Comparison of ENCODE assay signal across 21 cellular contexts in the genomic region with DNA sequence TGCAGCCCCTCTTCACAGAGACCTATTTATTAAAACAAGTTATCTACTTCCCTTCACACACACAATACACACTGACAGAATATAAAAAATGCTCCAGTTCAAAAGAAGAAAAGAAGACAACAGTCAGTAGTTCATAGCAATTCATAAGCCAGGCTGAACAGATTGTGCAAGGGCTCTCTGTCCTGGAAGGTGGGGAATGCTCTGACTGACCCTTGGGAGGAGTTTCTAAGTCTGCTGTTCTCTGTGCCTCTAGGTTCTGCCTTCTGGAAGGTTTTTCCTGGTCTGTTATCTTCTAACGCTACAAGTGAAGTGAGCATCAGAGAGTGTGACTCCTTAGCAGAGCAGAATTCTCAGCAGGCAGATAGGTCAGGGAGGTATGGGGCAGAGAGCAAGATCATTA. TPM values are rescaled to one million over a fixed set of nuclear protein-coding genes. Genes with fewer than 3 reads are reported as not detected.
A peak's percentile ranks its signal among the peaks of the same experiment; 100 is the strongest.
DNase-seq lines count a peak whose midpoint lies in the region; ATAC-seq and TF ChIP-seq lines count a peak whose summit lies in the region.
"Had no signal": no experiment of that assay in that cellular context is flagged by ENCODE, and none has a peak within 500 bp of the region (broad histone marks: within the 10 kb centered on the region; RNA-seq: fewer than 3 reads in every experiment).

No MANE protein-coding gene starts in this region.

- CTCF ChIA-PET in IMR-90 (lab: Yijun Ruan, JAX): no interaction called here

- H2AFZ ChIP-seq in IMR-90 (replicated peaks; ENCODE audit: low read length, poor library complexity): no peak overlapping the region

- no peaks in the 10 kb centered on the region for H3K9me3 ChIP-seq in CD4-positive, CD25-positive, alpha-beta regulatory T cell (ENCODE audit: control insufficient read depth in 2 of 2, low read length in 2 of 2)
- no peaks in the 10 kb centered on the region for H3K9me3 ChIP-seq in IMR-90 (ENCODE audit: control insufficient read depth, insufficient read depth, low read length)
- H3K9me3 ChIP-seq: adrenal gland, heart right ventricle had no signal

- POLR2A ChIA-PET in IMR-90 (lab: Charles Lee; ENCODE audit: unreplicated experiment): no interaction called here
- POLR2A ChIA-PET in naive thymus-derived CD8-positive, alpha-beta T cell (lab: Charles Lee): no interaction called here

- H3K36me3 Mint-ChIP-seq in CD4-positive, CD25-positive, alpha-beta regulatory T cell: peaks cover 31% of the 10 kb centered on the region
- H3K36me3 Mint-ChIP-seq in naive thymus-derived CD8-positive, alpha-beta T cell: peaks cover 5 to 49% (median 20%) of the 10 kb centered on the region in 3 donors

- H4K20me1 ChIP-seq in IMR-90 (ENCODE audit: insufficient read depth, low read length): peaks cover 62% of the 10 kb centered on the region

- no peaks in the 10 kb centered on the region for H3K27me3 Mint-ChIP-seq in CD4-positive, CD25-positive, alpha-beta regulatory T cell
- no peaks in the 10 kb centered on the region for H3K27me3 Mint-ChIP-seq in naive thymus-derived CD8-positive, alpha-beta T cell

- no peak overlapping the region for H3K4me3 ChIP-seq in CD4-positive, CD25-positive, alpha-beta regulatory T cell (ENCODE audit: low read depth, low read length)
- H3K4me3 ChIP-seq in IMR-90 (ENCODE audit: insufficient read depth, low read depth, low read length) (no peak overlapping the region), fibroblast of pulmonary artery (replicated peaks; ENCODE audit: low read depth, low read length) (no peak overlapping the region)
- H3K4me3 ChIP-seq: adrenal gland, heart right ventricle had no signal

- H3K27ac Mint-ChIP-seq in CD4-positive, CD25-positive, alpha-beta regulatory T cell: peak overlapping the region in 2 of 3 donors; percentile 71 to 86
- H3K27ac Mint-ChIP-seq in naive thymus-derived CD8-positive, alpha-beta T cell: peak overlapping the region; percentile 7 to 84 (median 35)
- H3K27ac Mint-ChIP-seq: activated T-helper 2 cell treated with anti-CD3 and anti-CD28 coated beads, Interferon-gamma antibody, Interleukin-2, Interleukin-4, amounts not matched to agents 10 μg/mL and 5 μg/mL and 100 μg/mL, durations not matched to agents 14 hours and 24 hours and 36 hours had no signal

- no peak overlapping the region for H3K4ac ChIP-seq in IMR-90 (ENCODE audit: low read depth, low read length)

- no peak overlapping the region for H2AK5ac ChIP-seq in IMR-90 (ENCODE audit: low read depth, low read length)

- WGBS in IMR-90 (ENCODE audit: extremely low coverage in 2 of 2, insufficient read length in 1 of 2), 2 experiments: no CpG with 5 or more reads among the region's 1 CpG

- no peak for DNase-seq in CD4-positive, CD25-positive, alpha-beta regulatory T cell
- DNase-seq in IMR-90 (peak; percentile 11), fibroblast of pulmonary artery (ENCODE audit: low read depth) (peak; percentile 54), NCI-H1436 (lab: John Stamatoyannopoulos, UW) (no peak), DMS153 (lab: John Stamatoyannopoulos, UW) (no peak)
- no peak for DNase-seq in naive thymus-derived CD8-positive, alpha-beta T cell
- DNase-seq: activated CD8-positive, alpha-beta memory T cell treated with anti-CD3 and anti-CD28 coated beads for 24 hours; adrenal gland; cerebellar nuclear complex; effector memory CD4-positive, alpha-beta T cell; GDM1; heart right ventricle; KG1; NCI-H1048; NCI-H2081; NCI-H524; occipital lobe; stimulated activated CD4-positive, alpha-beta T cell treated with anti-CD3 and anti-CD28 coated beads, Interleukin-4, amount 100 ng/mL, for 1 hour; T-helper 1 cell had no signal

- H3K36me3 ChIP-seq in CD4-positive, CD25-positive, alpha-beta regulatory T cell (ENCODE audit: control insufficient read depth, insufficient read depth, low read length): peaks cover 19% of the 10 kb centered on the region
- H3K36me3 ChIP-seq in IMR-90 (ENCODE audit: control insufficient read depth, insufficient read depth, low read length): peaks cover 9% of the 10 kb centered on the region
- H3K36me3 ChIP-seq: adrenal gland had no signal

- peaks cover 18 to 64% of the 10 kb centered on the region in 2 experiments for H3K79me1 ChIP-seq in IMR-90 (ENCODE audit: low read depth in 1 of 2, low read length in 2 of 2)

- no peak overlapping the region for H2BK15ac ChIP-seq in IMR-90 (ENCODE audit: low read depth, low read length)

- H3K27ac ChIP-seq in CD4-positive, CD25-positive, alpha-beta regulatory T cell (ENCODE audit: insufficient read depth, low read length, poor library complexity, severe bottlenecking): no peak overlapping the region
- H3K27ac ChIP-seq in IMR-90 (ENCODE audit: insufficient read depth, low read length): no peak overlapping the region
- H3K27ac ChIP-seq: adrenal gland, heart right ventricle had no signal

- in situ Hi-C loops in IMR-90 (cut with MboI; ENCODE audit: low sequenced_read_pairs): no loop called here

- H4K91ac ChIP-seq in IMR-90 (ENCODE audit: insufficient read depth, low read depth, low read length): no peak overlapping the region

- TF ChIP-seq CTCF in IMR-90 (conservative IDR thresholded peaks at IDR 0.05; ENCODE audit: low read depth, low read length): no peak
- TF ChIP-seq CTCF in fibroblast of pulmonary artery (IDR thresholded peaks at IDR 0.05; ENCODE audit: low read length, missing control alignments): no peak

- no peak for ATAC-seq in CD4-positive, CD25-positive, alpha-beta regulatory T cell (ENCODE audit: low read depth in 2 of 2)
- ATAC-seq in IMR-90 (ENCODE audit: low read depth) (peak; percentile 35; the same call in 1 of the 2 replicates), GM18519 (IDR thresholded peaks at IDR 0.05; ENCODE audit: low FRiP score, unreplicated experiment) (no peak)
- ATAC-seq in naive thymus-derived CD8-positive, alpha-beta T cell: no peak

- H3K56ac ChIP-seq in IMR-90 (ENCODE audit: extremely low read depth, insufficient read depth, low read length): no peak overlapping the region

- H3K4me1 Mint-ChIP-seq in CD4-positive, CD25-positive, alpha-beta regulatory T cell: peaks cover 50 to 70% (median 54%) of the 10 kb centered on the region in 4 donors
- peaks cover 26 to 72% (median 65%) of the 10 kb centered on the region in 4 donors for H3K4me1 Mint-ChIP-seq in naive thymus-derived CD8-positive, alpha-beta T cell

- intact Hi-C loops in IMR-90 (cut with micrococcal nuclease): no loop called here

- no peak overlapping the region for H2BK120ac ChIP-seq in IMR-90 (ENCODE audit: low read depth, low read length)

- no peak overlapping the region for H2BK5ac ChIP-seq in IMR-90 (ENCODE audit: low read depth, low read length, poor library complexity, severe bottlenecking)

- dilution Hi-C loops in IMR-90 (cut with HindIII; ENCODE audit: low sequenced_read_pairs, unreplicated experiment): no loop called here

- no peak overlapping the region for H2AK9ac ChIP-seq in IMR-90 (replicated peaks; ENCODE audit: low read depth, low read length, poor library complexity)

- no peak overlapping the region for H3K18ac ChIP-seq in IMR-90 (ENCODE audit: low read depth, low read length)

- peak overlapping the region in 1 of 4 donors; percentile 5 for H3K4me3 Mint-ChIP-seq in CD4-positive, CD25-positive, alpha-beta regulatory T cell
- H3K4me3 Mint-ChIP-seq in naive thymus-derived CD8-positive, alpha-beta T cell: peak overlapping the region in 6 of 10 donors; percentile 4 to 57 (median 34)

- no peak for TF ChIP-seq RAD21 in IMR-90 (IDR thresholded peaks at IDR 0.05; ENCODE audit: low read length)

- no peaks in the 10 kb centered on the region for H3K27me3 ChIP-seq in CD4-positive, CD25-positive, alpha-beta regulatory T cell (ENCODE audit: control insufficient read depth, insufficient read depth, low read length)
- H3K27me3 ChIP-seq in IMR-90 (ENCODE audit: control insufficient read depth, insufficient read depth, low read length): no peaks in the 10 kb centered on the region
- H3K27me3 ChIP-seq: adrenal gland, heart right ventricle had no signal

- no peak overlapping the region for H2BK20ac ChIP-seq in IMR-90 (ENCODE audit: low read depth, low read length)

- H3K9me1 ChIP-seq in IMR-90 (ENCODE audit: insufficient read depth, low read length): peaks cover 5% of the 10 kb centered on the region; the same call in 1 of the 2 replicates

- no peak overlapping the region for H4K8ac ChIP-seq in IMR-90 (ENCODE audit: low read depth in 2 of 2, low read length in 2 of 2)

- no peak for TF ChIP-seq POLR2A in IMR-90 (IDR thresholded peaks at IDR 0.05; ENCODE audit: low read depth, low read length)

- peaks cover 25% of the 10 kb centered on the region for H3K4me1 ChIP-seq in CD4-positive, CD25-positive, alpha-beta regulatory T cell (ENCODE audit: control insufficient read depth, insufficient read depth, low read length, poor library complexity, severe bottlenecking)
- peaks cover 6% of the 10 kb centered on the region for H3K4me1 ChIP-seq in IMR-90 (ENCODE audit: control insufficient read depth, insufficient read depth, low read length)

- no peak overlapping the region for H3K9ac ChIP-seq in IMR-90 (ENCODE audit: low read depth, low read length)

- H3K9me3 Mint-ChIP-seq in CD4-positive, CD25-positive, alpha-beta regulatory T cell: no peaks in the 10 kb centered on the region
- peaks cover 0 to 2% (median 0%) of the 10 kb centered on the region in 9 donors for H3K9me3 Mint-ChIP-seq in naive thymus-derived CD8-positive, alpha-beta T cell

- no peak overlapping the region for H3K23ac ChIP-seq in IMR-90 (ENCODE audit: low read depth, low read length)

- no peak overlapping the region for H4K5ac ChIP-seq in IMR-90 (ENCODE audit: low read depth, low read length)

- H3K14ac ChIP-seq in IMR-90 (replicated peaks; ENCODE audit: low read depth, low read length): no peak overlapping the region

- no TSS peak for BruUV-seq in IMR-90 (replicated peaks; lab: Mats Ljungman, UMichigan)

- no peak overlapping the region for H3K4me2 ChIP-seq in IMR-90 (ENCODE audit: low read depth, low read length)

TF ChIP-seq in IMR-90, 13 proteins besides CTCF, POLR2A, EP300 and RAD21 (continues in another document):
- TF ChIP-seq MXI1 (IDR thresholded peaks at IDR 0.05; ENCODE audit: borderline replicate concordance, low read depth, low read length) (no peak), CHD1 (IDR thresholded peaks at IDR 0.05; ENCODE audit: low read depth, low read length) (no peak)

RNA-seq across cellular contexts. Expression of gene SP3, which starts 35.7 kb away (rescaled TPM):
- total RNA-seq in CD4-positive, CD25-positive, alpha-beta regulatory T cell: 153 TPM
- 10 to 100 TPM; 65.9 to 85.9 (median 76.4) TPM for polyA plus RNA-seq in CD4-positive, CD25-positive, alpha-beta regulatory T cell
- total RNA-seq in IMR-90 (2012; rRNA removed): 136 and 137 TPM in 2 replicates
- 19.9 and 26.7 TPM in 2 replicates for polyA plus RNA-seq in IMR-90 (2012; rRNA removed)
- 4.2 and 6.6 TPM in 2 replicates for polyA plus RNA-seq in IMR-90 (2012; cell fraction: cytosol; rRNA removed)
- polyA plus RNA-seq in IMR-90 (2012; cell fraction: nucleus; rRNA removed; ENCODE audit: low replicate concordance): 6.3 and 36.0 TPM in 2 replicates
- total RNA-seq in naive thymus-derived CD8-positive, alpha-beta T cell: 100 to 1,000 TPM; 135 to 141 TPM
- 10 to 100 TPM; 51.4 to 67.9 (median 60.2) TPM for polyA plus RNA-seq in naive thymus-derived CD8-positive, alpha-beta T cell

Comparison
In these comparisons a context has a peak if more than half of its experiments do, and no peak if none do; other contexts are left out.
1. DNase-seq: peak in IMR-90 (single experiment) and fibroblast of pulmonary artery (single experiment); none in CD4-positive, CD25-positive, alpha-beta regulatory T cell (0 of 3), naive thymus-derived CD8-positive, alpha-beta T cell (0 of 10), NCI-H1436 (single experiment) and DMS153 (single experiment).